14 cellular contexts compared by ENCODE assay signal in genomic region chr1:215845224-215845902, GRCh38.
DNase-seq lines count a peak whose midpoint lies in the region; ATAC-seq, FAIRE-seq and TF ChIP-seq lines count a peak whose summit lies in the region.
"Had no signal": no experiment of that assay in that cellular context is flagged by ENCODE, and none has a peak within 500 bp of the region (broad histone marks: within the 10 kb centered on the region; RNA-seq: fewer than 3 reads in every experiment).

No MANE protein-coding gene starts in this region.

- H3K27me3 Mint-ChIP-seq in effector memory CD8-positive, alpha-beta T cell = no peaks in the 10 kb centered on the region
- H3K27me3 Mint-ChIP-seq: type B pancreatic cell had no signal

- H3K9ac ChIP-seq in mammary epithelial cell (ENCODE audit: insufficient read depth, low read length) = no peak overlapping the region

- 75% methylated on average over 6 of the region's 6 CpGs for WGBS in mammary epithelial cell (ENCODE audit: low coverage, missing lambda C conversion rate)
- WGBS in mesodermal cell (ENCODE audit: insufficient coverage in 2 of 2), 2 experiments = 89% methylated on average over 3 of the region's 6 CpGs; no CpG with 5 or more reads in 1 of the 2 experiments

- H4K20me1 ChIP-seq in mammary epithelial cell (ENCODE audit: insufficient read depth, low read length) = no peaks in the 10 kb centered on the region

- H3K4me3 ChIP-seq in mammary epithelial cell (replicated peaks in 1 of 3; ENCODE audit: insufficient read depth in 1 of 3, low read depth in 2 of 3, low read length in 3 of 3) (no peak overlapping the region), mesodermal cell (ENCODE audit: extremely low read depth, insufficient read depth, low read length, poor library complexity, severe bottlenecking) (no peak overlapping the region)
- H3K4me3 ChIP-seq: body of pancreas, gastrocnemius medialis, Peyer's patch had no signal

- H3K9me3 ChIP-seq in mammary epithelial cell (replicated peaks; ENCODE audit: insufficient read depth, low read length) (no peaks in the 10 kb centered on the region), mesodermal cell (ENCODE audit: control insufficient read depth, low read length) (no peaks in the 10 kb centered on the region)
- H3K9me3 ChIP-seq: body of pancreas, gastrocnemius medialis had no signal

- H3K9me3 Mint-ChIP-seq in effector memory CD8-positive, alpha-beta T cell = peaks cover 7 to 8% of the 10 kb centered on the region in 2 donors
- H3K9me3 Mint-ChIP-seq: type B pancreatic cell had no signal

- in situ Hi-C loops in mammary epithelial cell (cut with MboI; ENCODE audit: low sequenced_read_pairs in 2 of 2) = no loop called here

- DNase-seq in Ammon's horn (ENCODE audit: low spot score) = peak; percentile 13
- DNase-seq in HTR-8/SVneo (ENCODE audit: insufficient read length, low spot score) = peak; percentile 10
- DNase-seq in mammary epithelial cell = peak; percentile 32
- no peak for DNase-seq in effector memory CD8-positive, alpha-beta T cell
- no peak for DNase-seq in globus pallidus (ENCODE audit: low spot score)
- DNase-seq in iPS-NIHi11 (ENCODE audit: low spot score) = no peak
- DNase-seq: body of pancreas, gastrocnemius medialis, NCI-H2081, Peyer's patch had no signal

- H3K4me3 Mint-ChIP-seq in effector memory CD8-positive, alpha-beta T cell = no peak overlapping the region
- H3K4me3 Mint-ChIP-seq: type B pancreatic cell had no signal

- H3K4me1 ChIP-seq in mammary epithelial cell (ENCODE audit: insufficient read depth, low read length) (no peaks in the 10 kb centered on the region), mesodermal cell (ENCODE audit: control insufficient read depth, insufficient read depth, low read length, poor library complexity, severe bottlenecking) (no peaks in the 10 kb centered on the region)
- H3K4me1 ChIP-seq: body of pancreas, gastrocnemius medialis, Peyer's patch had no signal

- no peak overlapping the region for H3K27ac Mint-ChIP-seq in effector memory CD8-positive, alpha-beta T cell
- H3K27ac Mint-ChIP-seq: type B pancreatic cell had no signal

- no peaks in the 10 kb centered on the region for H3K36me3 ChIP-seq in mammary epithelial cell (ENCODE audit: insufficient read depth, low read length)
- H3K36me3 ChIP-seq in mesodermal cell (ENCODE audit: control insufficient read depth, insufficient read depth, low read length) = no peaks in the 10 kb centered on the region
- H3K36me3 ChIP-seq: gastrocnemius medialis, Peyer's patch had no signal

- FAIRE-seq in HTR-8/SVneo (lab: Jason Lieb, UNC) = no peak

- H3K36me3 Mint-ChIP-seq in effector memory CD8-positive, alpha-beta T cell (ENCODE audit: insufficient read depth) = no peaks in the 10 kb centered on the region
- H3K36me3 Mint-ChIP-seq: type B pancreatic cell had no signal

- H3K27ac ChIP-seq in mammary epithelial cell (ENCODE audit: insufficient read depth, low read depth, low read length) = no peak overlapping the region
- peak overlapping the region; percentile 58 for H3K27ac ChIP-seq in mesodermal cell (ENCODE audit: low read depth, low read length, severe bottlenecking)
- H3K27ac ChIP-seq: body of pancreas, gastrocnemius medialis, Peyer's patch, VCaP had no signal

- no peak overlapping the region for H2AFZ ChIP-seq in mammary epithelial cell (ENCODE audit: low read depth, low read length)

- no TSS peak for BruUV-seq in mammary epithelial cell (replicated peaks; lab: Mats Ljungman, UMichigan)

- H3K4me2 ChIP-seq in mammary epithelial cell (ENCODE audit: insufficient read depth, low read depth, low read length) = no peak overlapping the region

- no peaks in the 10 kb centered on the region for H3K27me3 ChIP-seq in mammary epithelial cell (ENCODE audit: insufficient read depth, low read length)
- H3K27me3 ChIP-seq: body of pancreas, gastrocnemius medialis, Peyer's patch had no signal

- no peak for TF ChIP-seq CTCF in mammary epithelial cell (conservative IDR thresholded peaks at IDR 0.05 in 1 of 2, IDR thresholded peaks at IDR 0.05 in 1 of 2; ENCODE audit: extremely low read depth in 1 of 2, insufficient read depth in 1 of 2, low read depth in 1 of 2, low read length in 2 of 2)

- intact Hi-C loops in mammary epithelial cell (cut with micrococcal nuclease) = no loop called here

- no peak for ATAC-seq in HG03095 (IDR thresholded peaks at IDR 0.05; ENCODE audit: unreplicated experiment)
- ATAC-seq in effector memory CD8-positive, alpha-beta T cell (replicated peaks) = no peak
- ATAC-seq: body of pancreas, gastrocnemius medialis had no signal

- CTCF ChIA-PET in mammary epithelial cell (lab: Charles Lee; ENCODE audit: low non-redundant PET) = no interaction called here

- H3K4me1 Mint-ChIP-seq in effector memory CD8-positive, alpha-beta T cell (ENCODE audit: low read depth in 2 of 2) = no peaks in the 10 kb centered on the region

- no peaks in the 10 kb centered on the region for H3K79me2 ChIP-seq in mammary epithelial cell (ENCODE audit: insufficient read depth, low read length)

- dilution Hi-C loops in mammary epithelial cell (cut with HindIII; ENCODE audit: low sequenced_read_pairs) = no loop called here

Comparison
In these comparisons a context has a peak if more than half of its experiments do, and no peak if none do; other contexts are left out.
1. DNase-seq: peak in Ammon's horn (single experiment), HTR-8/SVneo (single experiment) and mammary epithelial cell (single experiment); none in effector memory CD8-positive, alpha-beta T cell (0 of 3), globus pallidus (single experiment) and iPS-NIHi11 (single experiment).